1 cellular context compared by ENCODE assay signal in genomic region chr9:36136277-36136893, GRCh38.
TF ChIP-seq lines count a peak whose summit lies in the region.

GLIPR2 (plus strand) TSS chr9:36136733; CDS start chr9:36136779, 46 bp downstream.

TF ChIP-seq in GM23338, 12 proteins besides CTCF, POLR2A, EP300 and RAD21 (continued from another document):
- TF ChIP-seq, protein P1, sequence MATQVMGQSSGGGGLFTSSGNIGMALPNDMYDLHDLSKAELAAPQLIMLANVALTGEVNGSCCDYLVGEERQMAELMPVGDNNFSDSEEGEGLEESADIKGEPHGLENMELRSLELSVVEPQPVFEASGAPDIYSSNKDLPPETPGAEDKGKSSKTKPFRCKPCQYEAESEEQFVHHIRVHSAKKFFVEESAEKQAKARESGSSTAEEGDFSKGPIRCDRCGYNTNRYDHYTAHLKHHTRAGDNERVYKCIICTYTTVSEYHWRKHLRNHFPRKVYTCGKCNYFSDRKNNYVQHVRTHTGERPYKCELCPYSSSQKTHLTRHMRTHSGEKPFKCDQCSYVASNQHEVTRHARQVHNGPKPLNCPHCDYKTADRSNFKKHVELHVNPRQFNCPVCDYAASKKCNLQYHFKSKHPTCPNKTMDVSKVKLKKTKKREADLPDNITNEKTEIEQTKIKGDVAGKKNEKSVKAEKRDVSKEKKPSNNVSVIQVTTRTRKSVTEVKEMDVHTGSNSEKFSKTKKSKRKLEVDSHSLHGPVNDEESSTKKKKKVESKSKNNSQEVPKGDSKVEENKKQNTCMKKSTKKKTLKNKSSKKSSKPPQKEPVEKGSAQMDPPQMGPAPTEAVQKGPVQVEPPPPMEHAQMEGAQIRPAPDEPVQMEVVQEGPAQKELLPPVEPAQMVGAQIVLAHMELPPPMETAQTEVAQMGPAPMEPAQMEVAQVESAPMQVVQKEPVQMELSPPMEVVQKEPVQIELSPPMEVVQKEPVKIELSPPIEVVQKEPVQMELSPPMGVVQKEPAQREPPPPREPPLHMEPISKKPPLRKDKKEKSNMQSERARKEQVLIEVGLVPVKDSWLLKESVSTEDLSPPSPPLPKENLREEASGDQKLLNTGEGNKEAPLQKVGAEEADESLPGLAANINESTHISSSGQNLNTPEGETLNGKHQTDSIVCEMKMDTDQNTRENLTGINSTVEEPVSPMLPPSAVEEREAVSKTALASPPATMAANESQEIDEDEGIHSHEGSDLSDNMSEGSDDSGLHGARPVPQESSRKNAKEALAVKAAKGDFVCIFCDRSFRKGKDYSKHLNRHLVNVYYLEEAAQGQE (IDR thresholded peaks at IDR 0.05; ENCODE audit: unreplicated experiment): no peak
- TF ChIP-seq POLR2AphosphoS5 (IDR thresholded peaks at IDR 0.05; ENCODE audit: low read depth) (peak; percentile 42), CREB1 (CRISPR knock-in tag; IDR thresholded peaks at IDR 0.05; ENCODE audit: low read depth) (no peak)
